In the genomic region with DNA sequence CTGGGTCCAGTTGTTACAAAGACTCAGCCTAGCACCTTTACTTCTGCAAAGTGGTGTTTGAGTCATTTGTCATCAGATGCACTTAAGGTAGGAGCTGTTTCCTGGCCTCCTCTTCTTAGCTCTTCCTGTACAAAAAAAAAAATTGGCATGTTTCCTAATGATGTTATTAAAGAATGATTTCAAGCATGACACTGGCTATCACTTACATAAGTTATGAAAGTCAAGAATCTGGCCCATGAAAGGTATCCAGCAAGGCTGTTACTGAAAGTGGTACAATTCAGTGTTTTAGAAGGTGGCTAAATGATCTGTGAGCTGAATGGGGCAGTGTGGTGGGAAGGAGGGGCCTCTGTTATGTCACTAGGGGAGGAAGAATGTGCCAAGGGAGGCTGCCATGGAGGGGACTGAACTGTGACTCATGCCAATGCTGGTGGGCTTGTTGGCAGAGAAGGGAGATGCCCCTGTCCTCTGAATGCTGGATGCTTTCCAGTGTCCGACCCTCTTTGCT, we compare ENCODE assay signal across 11 cellular contexts.
A peak's percentile ranks its signal among the peaks of the same experiment; 100 is the strongest.
DNase-seq lines count a peak whose midpoint lies in the region; ATAC-seq, FAIRE-seq and TF ChIP-seq lines count a peak whose summit lies in the region.
"Had no signal": no experiment of that assay in that cellular context is flagged by ENCODE, and none has a peak within 500 bp of the region (broad histone marks: within the 10 kb centered on the region; RNA-seq: fewer than 3 reads in every experiment).

No MANE protein-coding gene starts in this region.

- peaks cover 22% of the 10 kb centered on the region for H3K4me1 ChIP-seq in endothelial cell of umbilical vein (ENCODE audit: control insufficient read depth, extremely low read depth, insufficient read depth, low read length)
- H3K4me1 ChIP-seq in muscle layer of duodenum (ENCODE audit: control insufficient read depth in 1 of 2, insufficient read depth in 2 of 2, low read length in 2 of 2): peaks cover 12 to 13% of the 10 kb centered on the region in 2 donors
- no peaks in the 10 kb centered on the region for H3K4me1 ChIP-seq in smooth muscle cell (ENCODE audit: low read depth)

- CTCF ChIA-PET in Calu3 (lab: Charles Lee): interaction anchor here (0.8 to 2.8 kb wide), 4 partner anchors 9 to 463 kb away, joined by 3 to 17 read pairs (median 4); no protein-coding TSS in a partner anchor
- CTCF ChIA-PET in endothelial cell of umbilical vein (lab: Charles Lee): interaction anchor here (1.0 to 2.3 kb wide), 6 partner anchors 9 to 376 kb away, joined by 3 to 14 read pairs (median 5); no protein-coding TSS in a partner anchor
- CTCF ChIA-PET in GM10248 (lab: Yijun Ruan, JAX): interaction anchor here (1.6 kb wide), 1 partner anchor 10 kb away, joined by 6 read pairs; no protein-coding TSS in a partner anchor

- peak overlapping the region; percentile 28 for H3K4me3 Mint-ChIP-seq in Calu3 (ENCODE audit: low read depth, unreplicated experiment)

- peaks cover 13% of the 10 kb centered on the region for H3K36me3 Mint-ChIP-seq in Calu3 (ENCODE audit: insufficient read depth, unreplicated experiment)

- peak overlapping the region; percentile 30 for H2AFZ ChIP-seq in endothelial cell of umbilical vein (ENCODE audit: low read depth, low read length)
- H2AFZ ChIP-seq in smooth muscle cell (ENCODE audit: low read depth): no peak overlapping the region

- TF ChIP-seq POLR2A in endothelial cell of umbilical vein (IDR thresholded peaks at IDR 0.05; ENCODE audit: low read depth, low read length): no peak

- no peaks in the 10 kb centered on the region for H3K9me3 Mint-ChIP-seq in Calu3 (ENCODE audit: low read depth, unreplicated experiment)

- BruUV-seq in Calu3 (replicated peaks; lab: Mats Ljungman, UMichigan): no TSS peak
- no TSS peak for BruUV-seq in endothelial cell of umbilical vein (replicated peaks; lab: Mats Ljungman, UMichigan)

- dilution Hi-C loops in endothelial cell of umbilical vein (cut with MboI; ENCODE audit: extremely low pct_ligation_motif_present, low sequenced_read_pairs): no loop called here

- H4K20me1 ChIP-seq in endothelial cell of umbilical vein (replicated peaks; ENCODE audit: control insufficient read depth, extremely low read depth, insufficient read depth, low read length) (no peaks in the 10 kb centered on the region), smooth muscle cell (ENCODE audit: low read depth) (no peaks in the 10 kb centered on the region)

- H3K27ac Mint-ChIP-seq in Calu3 (ENCODE audit: unreplicated experiment): peak overlapping the region; percentile 93

- H3K4me2 ChIP-seq in endothelial cell of umbilical vein (ENCODE audit: insufficient read depth, low read length) (peak overlapping the region; percentile 16), smooth muscle cell (no peak overlapping the region)

- TF ChIP-seq CTCF in Calu3 (IDR thresholded peaks at IDR 0.05; ENCODE audit: unreplicated experiment) (no peak), endothelial cell of umbilical vein (IDR thresholded peaks at IDR 0.05; ENCODE audit: extremely low read depth in 1 of 2, insufficient read depth in 1 of 2, low read depth in 1 of 2, low read length in 2 of 2) (no peak), smooth muscle cell (IDR thresholded peaks at IDR 0.05; ENCODE audit: borderline replicate concordance, insufficient read depth, poor library complexity, severe bottlenecking) (no peak), GM10248 (IDR thresholded peaks at IDR 0.05; ENCODE audit: control extremely low read depth, extremely low read depth, low read depth, missing control alignments) (no peak)

- peaks cover 4% of the 10 kb centered on the region for H3K9me1 ChIP-seq in endothelial cell of umbilical vein (replicated peaks; ENCODE audit: control insufficient read depth, extremely low read depth, insufficient read depth, low read length)

- H3K4me3 ChIP-seq in endothelial cell of umbilical vein (replicated peaks in 1 of 3; ENCODE audit: insufficient read depth in 1 of 3, low read depth in 1 of 3, low read length in 3 of 3) (no peak overlapping the region), muscle layer of duodenum (ENCODE audit: low read depth in 1 of 2, low read length in 2 of 2) (no peak overlapping the region), smooth muscle cell (no peak overlapping the region)
- H3K4me3 ChIP-seq: HAP-1 had no signal

- no peak for ATAC-seq in HG03095 (IDR thresholded peaks at IDR 0.05; ENCODE audit: unreplicated experiment)
- ATAC-seq in activated CD4-positive, CD25-positive, alpha-beta regulatory T cell treated with anti-CD3 and anti-CD28 coated beads, Interleukin-2, amount 50 U/mL, for 24 hours: no peak

- peak overlapping the region; percentile 88 for H3K27ac ChIP-seq in endothelial cell of umbilical vein (ENCODE audit: insufficient read depth, low read depth, low read length)
- H3K27ac ChIP-seq in muscle layer of duodenum (ENCODE audit: low read length): peak overlapping the region; percentile 68
- H3K27ac ChIP-seq in smooth muscle cell (ENCODE audit: low read depth): no peak overlapping the region

- H3K9ac ChIP-seq in endothelial cell of umbilical vein (replicated peaks; ENCODE audit: extremely low read depth, insufficient read depth, low read length): peak overlapping the region; percentile 33
- no peak overlapping the region for H3K9ac ChIP-seq in smooth muscle cell (ENCODE audit: low read depth)

- POLR2A ChIA-PET in endothelial cell of umbilical vein (lab: Charles Lee) (interaction anchor here (0.5 kb wide), 1 partner anchor 1628 kb away, joined by 3 read pairs; no protein-coding TSS in a partner anchor), GM10248 (lab: Yijun Ruan, JAX) (no interaction called here)

- H3F3A ChIP-seq in smooth muscle cell (ENCODE audit: low read depth): no peaks in the 10 kb centered on the region

- H3K79me2 ChIP-seq in endothelial cell of umbilical vein (ENCODE audit: control insufficient read depth, insufficient read depth, low read length) (no peaks in the 10 kb centered on the region), smooth muscle cell (ENCODE audit: low read depth) (no peaks in the 10 kb centered on the region)

- DNase-seq in Calu3 (peak; percentile 63), NCI-H226 (peak; percentile 41), endothelial cell of umbilical vein (ENCODE audit: low read depth, low spot score) (no peak), smooth muscle cell (lab: John Stamatoyannopoulos, UW; ENCODE audit: unreplicated experiment) (no peak), GM10248 (ENCODE audit: extremely low spot score) (no peak)
- DNase-seq: KG1; stimulated activated CD4-positive, alpha-beta T cell treated with anti-CD3 and anti-CD28 coated beads, Interleukin-12 subunit alpha, Interleukin-12 subunit beta, amount 100 ng/mL, for 4 hours had no signal

- FAIRE-seq in endothelial cell of umbilical vein (lab: Jason Lieb, UNC): no peak

- H3K27me3 ChIP-seq in endothelial cell of umbilical vein (ENCODE audit: control insufficient read depth in 2 of 2, insufficient read depth in 2 of 2, low read length in 2 of 2) (peaks cover 4 to 5% of the 10 kb centered on the region in 2 experiments), muscle layer of duodenum (ENCODE audit: low read depth, low read length) (no peaks in the 10 kb centered on the region), smooth muscle cell (ENCODE audit: low read depth) (no peaks in the 10 kb centered on the region)

- no peaks in the 10 kb centered on the region for H3K9me3 ChIP-seq in endothelial cell of umbilical vein (replicated peaks; ENCODE audit: control insufficient read depth, insufficient read depth, low read length)
- H3K9me3 ChIP-seq in muscle layer of duodenum (ENCODE audit: control insufficient read depth in 1 of 2, low read length in 2 of 2): no peaks in the 10 kb centered on the region
- no peaks in the 10 kb centered on the region for H3K9me3 ChIP-seq in smooth muscle cell (replicated peaks; ENCODE audit: low read depth)
- H3K9me3 ChIP-seq: HAP-1 had no signal

- no peaks in the 10 kb centered on the region for H3K27me3 Mint-ChIP-seq in Calu3 (ENCODE audit: unreplicated experiment)

- H3K36me3 ChIP-seq in endothelial cell of umbilical vein (ENCODE audit: control insufficient read depth in 2 of 2, extremely low read depth in 1 of 2, insufficient read depth in 2 of 2, low read length in 2 of 2): no peaks in the 10 kb centered on the region
- no peaks in the 10 kb centered on the region for H3K36me3 ChIP-seq in muscle layer of duodenum (ENCODE audit: control insufficient read depth in 1 of 2, insufficient read depth in 2 of 2, low read length in 2 of 2)
- H3K36me3 ChIP-seq in smooth muscle cell (ENCODE audit: low read depth): no peaks in the 10 kb centered on the region
- H3K36me3 ChIP-seq: HAP-1 had no signal

- 100% methylated on average over 1 of the region's 1 CpG for WGBS in smooth muscle cell (ENCODE audit: low lambda C conversion rate)

- H3K4me1 Mint-ChIP-seq in Calu3 (ENCODE audit: low read depth, unreplicated experiment): peaks cover 23% of the 10 kb centered on the region

- intact Hi-C loops in Calu3 (cut with micrococcal nuclease; ENCODE audit: unreplicated experiment): loop anchor here (5.0 to 10.0 kb wide), 2 partner anchors 135 to 173 kb away; a partner anchor contains a TSS
- intact Hi-C loops in endothelial cell of umbilical vein (cut with micrococcal nuclease): loop anchor here (1.0 to 2.0 kb wide), 2 partner anchors 10 to 377 kb away; no protein-coding TSS in a partner anchor

TF ChIP-seq in endothelial cell of umbilical vein, 7 proteins besides CTCF, POLR2A, EP300 and RAD21:
- TF ChIP-seq FOS (IDR thresholded peaks at IDR 0.05; ENCODE audit: borderline replicate concordance, insufficient read depth, low read length) (no peak), EZH2 (IDR thresholded peaks at IDR 0.05; ENCODE audit: borderline replicate concordance, low read depth, low read length, severe bottlenecking) (no peak), POLR2AphosphoS5 (IDR thresholded peaks at IDR 0.05; ENCODE audit: insufficient read depth, low read depth, low read length) (no peak), MYC (IDR thresholded peaks at IDR 0.05; ENCODE audit: low read depth, low read length) (no peak), JUN (IDR thresholded peaks at IDR 0.05; ENCODE audit: borderline replicate concordance, insufficient read depth, insufficient read length, low read depth) (no peak), GATA2 (IDR thresholded peaks at IDR 0.05; ENCODE audit: insufficient read depth, insufficient read length, low read depth, low read length) (no peak)

Comparison
In these comparisons a context has a peak if more than half of its experiments do, and no peak if none do; other contexts are left out.
1. DNase-seq: peak in Calu3 (single experiment) and NCI-H226 (single experiment); none in endothelial cell of umbilical vein (single experiment), smooth muscle cell (single experiment) and GM10248 (single experiment).